In genomic region chr2:207616185-207616584, GRCh38 we compare ENCODE assay signal across 19 cellular contexts. TPM values are rescaled to one million over a fixed set of nuclear protein-coding genes. Genes with fewer than 3 reads are reported as not detected.
DNase-seq lines count a peak whose midpoint lies in the region; ATAC-seq, FAIRE-seq and TF ChIP-seq lines count a peak whose summit lies in the region.
"Had no signal": no experiment of that assay in that cellular context is flagged by ENCODE, and none has a peak within 500 bp of the region (broad histone marks: within the 10 kb centered on the region; RNA-seq: fewer than 3 reads in every experiment).

No MANE protein-coding gene starts in this region.

- no peak overlapping the region for H2AFZ ChIP-seq in astrocyte (ENCODE audit: low read depth, low read length)

- H4K20me1 ChIP-seq in astrocyte (ENCODE audit: insufficient read depth, low read length), result no peaks in the 10 kb centered on the region

- peak overlapping the region; percentile 74 for H3K4me2 ChIP-seq in astrocyte (ENCODE audit: low read length)

- no peak for ATAC-seq in activated CD4-positive, alpha-beta T cell treated with anti-CD3 and anti-CD28 coated beads for 36 hours
- ATAC-seq in natural killer cell treated with Interleukin-12 subunit alpha and Interleukin-12 subunit beta and Interleukin-15 and Interleukin-18, amount 100 ng/mL, for 72 hours, result no peak
- ATAC-seq in HG03469 (IDR thresholded peaks at IDR 0.05; ENCODE audit: unreplicated experiment), result no peak
- ATAC-seq: psoas muscle had no signal

- H3K27me3 Mint-ChIP-seq in MCF 10A (ENCODE audit: insufficient read depth, unreplicated experiment) (no peaks in the 10 kb centered on the region), astrocyte (ENCODE audit: low read depth, unreplicated experiment) (no peaks in the 10 kb centered on the region)
- no peaks in the 10 kb centered on the region for H3K27me3 Mint-ChIP-seq in activated CD4-positive, alpha-beta T cell treated with anti-CD3 and anti-CD28 coated beads for 36 hours
- no peaks in the 10 kb centered on the region for H3K27me3 Mint-ChIP-seq in natural killer cell treated with Interleukin-12 subunit alpha and Interleukin-12 subunit beta and Interleukin-15 and Interleukin-18, amount 100 ng/mL, for 72 hours

- H3K9me3 ChIP-seq in breast epithelium (no peaks in the 10 kb centered on the region), astrocyte (ENCODE audit: insufficient read depth, low read depth, low read length) (no peaks in the 10 kb centered on the region), left ventricle myocardium inferior (replicated peaks) (no peaks in the 10 kb centered on the region)
- H3K9me3 ChIP-seq: psoas muscle had no signal

- H3K27ac Mint-ChIP-seq in MCF 10A (ENCODE audit: low read depth, unreplicated experiment) (peak overlapping the region; percentile 86), astrocyte (ENCODE audit: unreplicated experiment) (peak overlapping the region; percentile 75)
- no peak overlapping the region for H3K27ac Mint-ChIP-seq in activated CD4-positive, alpha-beta T cell treated with anti-CD3 and anti-CD28 coated beads for 36 hours
- H3K27ac Mint-ChIP-seq in natural killer cell treated with Interleukin-12 subunit alpha and Interleukin-12 subunit beta and Interleukin-15 and Interleukin-18, amount 100 ng/mL, for 72 hours, result no peak overlapping the region

- CTCF ChIA-PET in MCF 10A (lab: Yijun Ruan, JAX), result interaction anchor here (1.2 kb wide), 1 partner anchor 92 kb away, joined by 7 read pairs; no protein-coding TSS in a partner anchor
- CTCF ChIA-PET in activated CD4-positive, alpha-beta T cell treated with anti-CD3 and anti-CD28 coated beads for 36 hours (lab: Charles Lee), result no interaction called here

- peaks cover 15% of the 10 kb centered on the region for H3K4me1 Mint-ChIP-seq in MCF 10A (ENCODE audit: insufficient read depth, unreplicated experiment)
- peaks cover 16% of the 10 kb centered on the region for H3K4me1 Mint-ChIP-seq in astrocyte (ENCODE audit: low read depth, unreplicated experiment)
- H3K4me1 Mint-ChIP-seq in activated CD4-positive, alpha-beta T cell treated with anti-CD3 and anti-CD28 coated beads for 36 hours, result peaks cover 22% of the 10 kb centered on the region
- peaks cover 7 to 13% of the 10 kb centered on the region in 2 donors for H3K4me1 Mint-ChIP-seq in natural killer cell treated with Interleukin-12 subunit alpha and Interleukin-12 subunit beta and Interleukin-15 and Interleukin-18, amount 100 ng/mL, for 72 hours (ENCODE audit: low read depth in 2 of 2)

- no peaks in the 10 kb centered on the region for H3K79me2 ChIP-seq in astrocyte (ENCODE audit: insufficient read depth, low read length)

- no TSS peak for BruUV-seq in MCF 10A (replicated peaks; lab: Mats Ljungman, UMichigan)

- TF ChIP-seq CTCF in MCF 10A (IDR thresholded peaks at IDR 0.05; ENCODE audit: unreplicated experiment) (no peak), breast epithelium (IDR thresholded peaks at IDR 0.05) (no peak), astrocyte (IDR thresholded peaks at IDR 0.05; ENCODE audit: insufficient read depth, low read depth, low read length) (no peak), left ventricle myocardium inferior (IDR thresholded peaks at IDR 0.05; ENCODE audit: borderline replicate concordance) (no peak)

- POLR2A ChIA-PET in MCF 10A (lab: Yijun Ruan, JAX), result interaction anchor here (1.0 to 4.6 kb wide), 4 partner anchors 9 to 638 kb away, joined by 4 to 16 read pairs (median 5); partner anchors contain the start of gene METTL21A
- POLR2A ChIA-PET in activated CD4-positive, alpha-beta T cell treated with anti-CD3 and anti-CD28 coated beads for 36 hours (lab: Charles Lee), result no interaction called here

- TF ChIP-seq POLR2A in breast epithelium (IDR thresholded peaks at IDR 0.05), result no peak

- H3K9me3 Mint-ChIP-seq in MCF 10A (ENCODE audit: unreplicated experiment), result no peaks in the 10 kb centered on the region
- H3K9me3 Mint-ChIP-seq in astrocyte (ENCODE audit: unreplicated experiment), result no peaks in the 10 kb centered on the region
- H3K9me3 Mint-ChIP-seq in activated CD4-positive, alpha-beta T cell treated with anti-CD3 and anti-CD28 coated beads for 36 hours (ENCODE audit: low read depth), result no peaks in the 10 kb centered on the region
- H3K9me3 Mint-ChIP-seq in natural killer cell treated with Interleukin-12 subunit alpha and Interleukin-12 subunit beta and Interleukin-15 and Interleukin-18, amount 100 ng/mL, for 72 hours, result no peaks in the 10 kb centered on the region

- H3K36me3 ChIP-seq in breast epithelium (no peaks in the 10 kb centered on the region), astrocyte (ENCODE audit: insufficient read depth, low read length) (peaks cover 2% of the 10 kb centered on the region), left ventricle myocardium inferior (peaks cover 38% of the 10 kb centered on the region)

- H3K4me3 Mint-ChIP-seq in MCF 10A (ENCODE audit: unreplicated experiment) (no peak overlapping the region), astrocyte (ENCODE audit: unreplicated experiment) (no peak overlapping the region)
- H3K4me3 Mint-ChIP-seq in activated CD4-positive, alpha-beta T cell treated with anti-CD3 and anti-CD28 coated beads for 36 hours, result no peak overlapping the region
- no peak overlapping the region for H3K4me3 Mint-ChIP-seq in natural killer cell treated with Interleukin-12 subunit alpha and Interleukin-12 subunit beta and Interleukin-15 and Interleukin-18, amount 100 ng/mL, for 72 hours

- DNase-seq in MCF 10A (ENCODE audit: unreplicated experiment) (peak; percentile 8), breast epithelium (ENCODE audit: low spot score in 2 of 2) (no peak), astrocyte (ENCODE audit: low read depth) (peak; percentile 53), glomerular visceral epithelial cell (ENCODE audit: extremely low spot score) (peak; percentile 30), left ventricle myocardium inferior (no peak)
- DNase-seq in activated CD4-positive, alpha-beta T cell treated with anti-CD3 and anti-CD28 coated beads for 36 hours, result no peak
- DNase-seq in natural killer cell treated with Interleukin-12 subunit alpha and Interleukin-12 subunit beta and Interleukin-15 and Interleukin-18, amount 100 ng/mL, for 72 hours (ENCODE audit: low spot score), result no peak
- DNase-seq: activated CD8-positive, alpha-beta memory T cell treated with anti-CD3 and anti-CD28 coated beads for 24 hours; activated effector memory CD4-positive, alpha-beta T cell treated with anti-CD3 and anti-CD28 coated beads, Interleukin-2, amount 50 U/mL, for 16 hours; effector CD4-positive, alpha-beta T cell; glutamatergic neuron; kidney; NCI-H2107; NCI-H774; psoas muscle; SHP77 treated with DMSO at 0.1 percent for 48 hours had no signal

- H3K9ac ChIP-seq in astrocyte (ENCODE audit: low read length), result peak overlapping the region; percentile 82

- H3K36me3 Mint-ChIP-seq in MCF 10A (ENCODE audit: insufficient read depth, unreplicated experiment) (peaks cover 22% of the 10 kb centered on the region), astrocyte (ENCODE audit: low read depth, unreplicated experiment) (peaks cover 7% of the 10 kb centered on the region)
- H3K36me3 Mint-ChIP-seq in activated CD4-positive, alpha-beta T cell treated with anti-CD3 and anti-CD28 coated beads for 36 hours (ENCODE audit: low read depth), result peaks cover 55% of the 10 kb centered on the region
- H3K36me3 Mint-ChIP-seq in natural killer cell treated with Interleukin-12 subunit alpha and Interleukin-12 subunit beta and Interleukin-15 and Interleukin-18, amount 100 ng/mL, for 72 hours, result peaks cover 15% of the 10 kb centered on the region

- H3K4me3 ChIP-seq in breast epithelium (no peak overlapping the region), astrocyte (ENCODE audit: insufficient read depth, low read depth, low read length) (no peak overlapping the region), left ventricle myocardium inferior (no peak overlapping the region)
- H3K4me3 ChIP-seq: psoas muscle had no signal

- H3K4me1 ChIP-seq in breast epithelium, result no peaks in the 10 kb centered on the region
- peaks cover 21% of the 10 kb centered on the region for H3K4me1 ChIP-seq in astrocyte (ENCODE audit: insufficient read depth, low read length)
- H3K4me1 ChIP-seq in left ventricle myocardium inferior, result no peaks in the 10 kb centered on the region
- H3K4me1 ChIP-seq: psoas muscle had no signal

- H3K27ac ChIP-seq in breast epithelium (peak overlapping the region in 1 of 2 donors; percentile 64), astrocyte (ENCODE audit: low read depth, low read length) (peak overlapping the region; percentile 97), left ventricle myocardium inferior (replicated peaks) (no peak overlapping the region)
- H3K27ac ChIP-seq: 22Rv1, psoas muscle had no signal

- no peak for FAIRE-seq in astrocyte (lab: Jason Lieb, UNC)
- FAIRE-seq: kidney, TTC549 had no signal

- H3K27me3 ChIP-seq in breast epithelium (no peaks in the 10 kb centered on the region), astrocyte (ENCODE audit: insufficient read depth, low read length) (no peaks in the 10 kb centered on the region), left ventricle myocardium inferior (ENCODE audit: low read depth) (no peaks in the 10 kb centered on the region)

- intact Hi-C loops in MCF 10A (cut with micrococcal nuclease) (loop anchor here (2.0 kb wide), 2 partner anchors 87 to 95 kb away; partner anchors contain the start of genes CCNYL1 and CREB1), breast epithelium (cut with DNase I; ENCODE audit: low total_unique reads) (loop anchor here (5.0 kb wide), 1 partner anchor 279 kb away; no protein-coding TSS in a partner anchor), left ventricle myocardium inferior (cut with micrococcal nuclease) (no loop called here)
- intact Hi-C loops in activated CD4-positive, alpha-beta T cell treated with anti-CD3 and anti-CD28 coated beads for 36 hours (cut with DNase I, micrococcal nuclease), result no loop called here

RNA-seq across cellular contexts. Expression of gene METTL21A, which starts 9.0 kb away (rescaled TPM):
- total RNA-seq in MCF 10A (2022) (8.4 and 13.5 TPM in 2 replicates), breast epithelium (10 to 100 TPM; 12.4 to 17.0 (median 13.3) TPM), astrocyte (16.1 and 16.8 TPM in 2 replicates), left ventricle myocardium inferior (12.5 TPM)
- total RNA-seq in activated CD4-positive, alpha-beta T cell treated with anti-CD3 and anti-CD28 coated beads for 36 hours, result 10 to 100 TPM; 25.6 to 29.5 TPM
- total RNA-seq in natural killer cell treated with Interleukin-12 subunit alpha and Interleukin-12 subunit beta and Interleukin-15 and Interleukin-18, amount 100 ng/mL, for 72 hours, result 10 to 100 TPM in 1 of 2 donors, 1 to 10 TPM in 1; 9.7 to 23.4 TPM

Comparison
In these comparisons a context has a peak if more than half of its experiments do, and no peak if none do; other contexts are left out.
1. DNase-seq: peak in MCF 10A (single experiment), astrocyte (single experiment) and glomerular visceral epithelial cell (single experiment); none in breast epithelium (0 of 2), activated CD4-positive, alpha-beta T cell treated with anti-CD3 and anti-CD28 coated beads for 36 hours (single experiment), natural killer cell treated with Interleukin-12 subunit alpha and Interleukin-12 subunit beta and Interleukin-15 and Interleukin-18, amount 100 ng/mL, for 72 hours (single experiment) and left ventricle myocardium inferior (single experiment).
2. H3K27ac Mint-ChIP-seq: peak in MCF 10A (single experiment) and astrocyte (single experiment); none in activated CD4-positive, alpha-beta T cell treated with anti-CD3 and anti-CD28 coated beads for 36 hours (single experiment) and natural killer cell treated with Interleukin-12 subunit alpha and Interleukin-12 subunit beta and Interleukin-15 and Interleukin-18, amount 100 ng/mL, for 72 hours (0 of 2).
3. intact Hi-C loops: an anchor here in MCF 10A (2.0 kb wide) and breast epithelium (5.0 kb wide); none called in activated CD4-positive, alpha-beta T cell treated with anti-CD3 and anti-CD28 coated beads for 36 hours and left ventricle myocardium inferior.